Comparison of ENCODE assay signal across 19 cellular contexts in the genomic region with DNA sequence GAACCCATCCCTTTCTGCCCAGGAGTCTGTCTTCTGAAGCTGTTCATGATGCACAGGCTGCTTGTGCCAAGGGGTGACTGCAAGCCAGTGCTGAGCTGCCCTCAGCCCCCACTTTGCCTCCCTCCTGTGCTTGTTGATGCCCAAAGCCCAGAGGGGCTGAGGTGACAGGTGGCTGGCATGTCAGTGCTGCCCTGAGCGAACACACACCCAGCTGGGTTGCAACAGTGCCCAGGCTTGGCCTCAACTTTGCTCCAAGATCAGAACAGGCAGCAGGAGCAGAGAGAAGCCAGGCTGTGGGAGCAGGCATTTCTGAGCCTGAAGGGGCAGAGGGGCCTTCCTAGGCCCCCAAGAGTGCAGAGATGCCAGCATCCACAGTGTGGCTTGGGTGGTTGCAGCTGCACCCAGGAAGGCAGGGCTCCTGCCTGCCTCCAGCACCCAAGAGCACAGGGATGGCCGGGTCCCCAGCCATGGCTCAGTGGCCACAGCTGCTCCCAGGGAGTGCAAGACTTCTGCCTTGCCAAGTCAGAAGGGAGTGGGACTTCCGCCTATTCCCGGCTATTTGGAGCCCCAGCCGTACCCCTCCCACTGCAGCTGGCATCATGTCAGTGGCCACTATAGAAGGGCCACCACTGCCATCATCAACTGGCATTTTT.
DNase-seq lines count a peak whose midpoint lies in the region; ATAC-seq, FAIRE-seq and TF ChIP-seq lines count a peak whose summit lies in the region.
"Had no signal": no experiment of that assay in that cellular context is flagged by ENCODE, and none has a peak within 500 bp of the region (broad histone marks: within the 10 kb centered on the region; RNA-seq: fewer than 3 reads in every experiment).

No MANE protein-coding gene starts in this region.

- H3K36me3 ChIP-seq in heart left ventricle (peaks cover 0 to 10% (median 0%) of the 10 kb centered on the region in 9 donors), subcutaneous abdominal adipose tissue (ENCODE audit: control insufficient read depth in 5 of 5, insufficient read depth in 5 of 5, low read length in 5 of 5) (peaks cover 0 to 7% (median 0%) of the 10 kb centered on the region in 5 donors)

- no peak for TF ChIP-seq CTCF in heart left ventricle (IDR thresholded peaks at IDR 0.05)
- TF ChIP-seq CTCF in D721Med (IDR thresholded peaks at IDR 0.05; ENCODE audit: insufficient read depth, missing control alignments) = no peak

- H3K4me3 ChIP-seq in heart left ventricle = no peak overlapping the region
- peak overlapping the region in 1 of 5 donors; percentile 2 for H3K4me3 ChIP-seq in subcutaneous abdominal adipose tissue (ENCODE audit: low read depth in 1 of 5, low read length in 5 of 5)
- H3K4me3 ChIP-seq: BLaER1 treated with 17β-estradiol and CSF1 and Interleukin-3, amounts not matched to agents 10 nM and 100 nM; GM12878 had no signal

- intact Hi-C loops in heart left ventricle (cut with DNase I) = no loop called here

- H3K4me1 ChIP-seq in heart left ventricle = peaks cover 0 to 30% (median 7%) of the 10 kb centered on the region in 12 donors
- H3K4me1 ChIP-seq in subcutaneous abdominal adipose tissue (ENCODE audit: control insufficient read depth in 5 of 5, insufficient read depth in 5 of 5, low read length in 5 of 5) = peaks cover 0 to 31% (median 13%) of the 10 kb centered on the region in 5 donors
- H3K4me1 ChIP-seq: Caco-2 had no signal

- H3K27ac Mint-ChIP-seq in memory B cell = peak overlapping the region; percentile 6

- peaks cover 8% of the 10 kb centered on the region for H3K4me1 Mint-ChIP-seq in memory B cell

- TF ChIP-seq POLR2A in heart left ventricle (IDR thresholded peaks at IDR 0.05) = no peak

- FAIRE-seq in D721Med (lab: Jason Lieb, UNC) = no peak
- FAIRE-seq: GM12878, H54, RCC 7860 had no signal

- H3K9me3 Mint-ChIP-seq in memory B cell = peaks cover 3% of the 10 kb centered on the region

- no peaks in the 10 kb centered on the region for H3K27me3 Mint-ChIP-seq in memory B cell
- H3K27me3 Mint-ChIP-seq: CD4-positive, alpha-beta memory T cell had no signal

- ATAC-seq in heart left ventricle (peak; percentile 49 to 84 (median 64)), memory B cell (ENCODE audit: low read depth) (no peak)
- ATAC-seq: GM12878 had no signal

- no peak overlapping the region for H3K9ac ChIP-seq in subcutaneous abdominal adipose tissue (ENCODE audit: low read length in 5 of 5)
- H3K9ac ChIP-seq: BLaER1 treated with 17β-estradiol and CSF1 and Interleukin-3, amounts not matched to agents 10 nM and 100 nM had no signal

- peaks cover 20% of the 10 kb centered on the region for H3K36me3 Mint-ChIP-seq in memory B cell

- 62 to 72% (median 70%) methylated on average over 5 of the region's 5 CpGs for WGBS in heart left ventricle, 4 donors

- peak; percentile 1 for DNase-seq in cerebellum (ENCODE audit: low spot score)
- peak in 3 of 5 donors; percentile 42 to 57 (median 43) for DNase-seq in heart left ventricle
- DNase-seq in memory B cell (ENCODE audit: low spot score in 2 of 2) = no peak
- DNase-seq in D721Med (ENCODE audit: insufficient read length, low spot score) = no peak
- no peak for DNase-seq in Ammon's horn (ENCODE audit: low spot score)
- DNase-seq in NCI-H82 treated with DMSO at 0.1 percent for 48 hours (lab: John Stamatoyannopoulos, UW; ENCODE audit: unreplicated experiment) = no peak
- DNase-seq: Caco-2; CD4-positive, alpha-beta memory T cell; DND-41; Kasumi-1; NCI-H1417; NCI-H1694 treated with DMSO at 0.1 percent for 48 hours; NCI-H2081 treated with DMSO at 0.1 percent for 48 hours; NCI-H510A had no signal

- H3K4me3 Mint-ChIP-seq in memory B cell = no peak overlapping the region
- H3K4me3 Mint-ChIP-seq: CD4-positive, alpha-beta memory T cell had no signal

- H3K27me3 ChIP-seq in heart left ventricle (no peaks in the 10 kb centered on the region), subcutaneous abdominal adipose tissue (ENCODE audit: control insufficient read depth in 5 of 5, insufficient read depth in 4 of 5, low read length in 5 of 5) (no peaks in the 10 kb centered on the region)
- H3K27me3 ChIP-seq: BLaER1 treated with 17β-estradiol and CSF1 and Interleukin-3, amounts not matched to agents 10 nM and 100 nM had no signal

- H3K27ac ChIP-seq in heart left ventricle (no peak overlapping the region), subcutaneous abdominal adipose tissue (ENCODE audit: low read depth, low read length) (peak overlapping the region; percentile 32)
- H3K27ac ChIP-seq: BLaER1 treated with 17β-estradiol and CSF1 and Interleukin-3, amounts not matched to agents 10 nM and 100 nM had no signal

- H3K9me3 ChIP-seq in heart left ventricle = peaks cover 0 to 3% (median 0%) of the 10 kb centered on the region in 12 donors
- H3K9me3 ChIP-seq in subcutaneous abdominal adipose tissue (ENCODE audit: control insufficient read depth in 5 of 5, low read length in 5 of 5) = peaks cover 0 to 2% (median 0%) of the 10 kb centered on the region in 5 donors
- H3K9me3 ChIP-seq: Caco-2 had no signal

Comparison
In these comparisons a context has a peak if more than half of its experiments do, and no peak if none do; other contexts are left out.
1. DNase-seq: peak in cerebellum (single experiment) and heart left ventricle (3 of 5); none in memory B cell (0 of 2), D721Med (single experiment), Ammon's horn (single experiment) and NCI-H82 treated with DMSO at 0.1 percent for 48 hours (single experiment).